ENCODE assay signal across 1 cellular context in genomic region chr12:122752464-122753212, GRCh38.
A peak's percentile ranks its signal among the peaks of the same experiment; 100 is the strongest.
TF ChIP-seq lines count a peak whose summit lies in the region.

A gene with protein sequence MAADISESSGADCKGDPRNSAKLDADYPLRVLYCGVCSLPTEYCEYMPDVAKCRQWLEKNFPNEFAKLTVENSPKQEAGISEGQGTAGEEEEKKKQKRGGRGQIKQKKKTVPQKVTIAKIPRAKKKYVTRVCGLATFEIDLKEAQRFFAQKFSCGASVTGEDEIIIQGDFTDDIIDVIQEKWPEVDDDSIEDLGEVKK (plus strand): TSS chr12:122752824. CDS start chr12:122753702, 878 bp downstream.

TF ChIP-seq in HepG2, 621 proteins besides CTCF, POLR2A, EP300 and RAD21 (continued from another document):
- TF ChIP-seq YEATS4 (CRISPR knock-in tag; IDR thresholded peaks at IDR 0.05; ENCODE audit: borderline replicate concordance) (peak; percentile 94), ZNF780A (CRISPR knock-in tag; IDR thresholded peaks at IDR 0.05) (no peak; the same call in 1 of the 2 replicates), ZNF33A (CRISPR knock-in tag; IDR thresholded peaks at IDR 0.05; ENCODE audit: borderline replicate concordance) (no peak), FOSL2 (CRISPR knock-in tag; IDR thresholded peaks at IDR 0.05) (peak; percentile 79), KLF11 (CRISPR knock-in tag; IDR thresholded peaks at IDR 0.05) (peak; percentile 35; the same call in 1 of the 2 replicates), ZNF530 (CRISPR knock-in tag; IDR thresholded peaks at IDR 0.05; ENCODE audit: low read depth) (no peak), ZNF543 (CRISPR knock-in tag; IDR thresholded peaks at IDR 0.05) (no peak), SMARCE1 (IDR thresholded peaks at IDR 0.05; ENCODE audit: borderline replicate concordance) (no peak), ZNF18 (CRISPR knock-in tag; IDR thresholded peaks at IDR 0.05; ENCODE audit: insufficient replicate concordance) (no peak), SAFB2 (CRISPR knock-in tag; IDR thresholded peaks at IDR 0.05; ENCODE audit: borderline replicate concordance, low read depth) (peak; percentile 62; the same call in 1 of the 2 replicates), IKZF4 (CRISPR knock-in tag; IDR thresholded peaks at IDR 0.05; ENCODE audit: borderline replicate concordance, low read depth, not compliant biosample characterization) (peak; percentile 85), ZNF674 (CRISPR knock-in tag; IDR thresholded peaks at IDR 0.05; ENCODE audit: low read depth) (no peak), RFX3 (CRISPR knock-in tag; IDR thresholded peaks at IDR 0.05) (no peak), TCF7 (IDR thresholded peaks at IDR 0.05; ENCODE audit: low read depth) (no peak), ZNF577 (CRISPR knock-in tag; IDR thresholded peaks at IDR 0.05; ENCODE audit: borderline replicate concordance, low read depth) (no peak), KAT8 (CRISPR knock-in tag; IDR thresholded peaks at IDR 0.05) (peak; percentile 96)
- TF ChIP-seq, protein P1, sequence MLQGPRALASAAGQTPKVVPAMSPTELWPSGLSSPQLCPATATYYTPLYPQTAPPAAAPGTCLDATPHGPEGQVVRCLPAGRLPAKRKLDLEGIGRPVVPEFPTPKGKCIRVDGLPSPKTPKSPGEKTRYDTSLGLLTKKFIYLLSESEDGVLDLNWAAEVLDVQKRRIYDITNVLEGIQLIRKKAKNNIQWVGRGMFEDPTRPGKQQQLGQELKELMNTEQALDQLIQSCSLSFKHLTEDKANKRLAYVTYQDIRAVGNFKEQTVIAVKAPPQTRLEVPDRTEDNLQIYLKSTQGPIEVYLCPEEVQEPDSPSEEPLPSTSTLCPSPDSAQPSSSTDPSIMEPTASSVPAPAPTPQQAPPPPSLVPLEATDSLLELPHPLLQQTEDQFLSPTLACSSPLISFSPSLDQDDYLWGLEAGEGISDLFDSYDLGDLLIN (CRISPR knock-in tag; IDR thresholded peaks at IDR 0.05; ENCODE audit: borderline replicate concordance): 0 out of 2 replicates have a peak, but pooled peaks have one; percentile 52
- TF ChIP-seq, protein P2, sequence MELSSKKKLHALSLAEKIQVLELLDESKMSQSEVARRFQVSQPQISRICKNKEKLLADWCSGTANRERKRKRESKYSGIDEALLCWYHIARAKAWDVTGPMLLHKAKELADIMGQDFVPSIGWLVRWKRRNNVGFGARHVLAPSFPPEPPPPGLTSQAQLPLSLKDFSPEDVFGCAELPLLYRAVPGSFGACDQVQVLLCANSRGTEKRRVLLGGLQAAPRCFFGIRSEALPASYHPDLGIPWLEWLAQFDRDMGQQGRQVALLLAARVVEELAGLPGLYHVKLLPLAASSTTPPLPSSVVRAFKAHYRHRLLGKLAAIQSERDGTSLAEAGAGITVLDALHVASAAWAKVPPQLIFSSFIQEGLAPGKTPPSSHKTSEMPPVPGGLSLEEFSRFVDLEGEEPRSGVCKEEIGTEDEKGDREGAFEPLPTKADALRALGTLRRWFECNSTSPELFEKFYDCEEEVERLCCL (CRISPR knock-in tag; IDR thresholded peaks at IDR 0.05; ENCODE audit: borderline replicate concordance): 0 out of 2 replicates have a peak, but pooled peaks have one; percentile 78
- TF ChIP-seq, protein P3, sequence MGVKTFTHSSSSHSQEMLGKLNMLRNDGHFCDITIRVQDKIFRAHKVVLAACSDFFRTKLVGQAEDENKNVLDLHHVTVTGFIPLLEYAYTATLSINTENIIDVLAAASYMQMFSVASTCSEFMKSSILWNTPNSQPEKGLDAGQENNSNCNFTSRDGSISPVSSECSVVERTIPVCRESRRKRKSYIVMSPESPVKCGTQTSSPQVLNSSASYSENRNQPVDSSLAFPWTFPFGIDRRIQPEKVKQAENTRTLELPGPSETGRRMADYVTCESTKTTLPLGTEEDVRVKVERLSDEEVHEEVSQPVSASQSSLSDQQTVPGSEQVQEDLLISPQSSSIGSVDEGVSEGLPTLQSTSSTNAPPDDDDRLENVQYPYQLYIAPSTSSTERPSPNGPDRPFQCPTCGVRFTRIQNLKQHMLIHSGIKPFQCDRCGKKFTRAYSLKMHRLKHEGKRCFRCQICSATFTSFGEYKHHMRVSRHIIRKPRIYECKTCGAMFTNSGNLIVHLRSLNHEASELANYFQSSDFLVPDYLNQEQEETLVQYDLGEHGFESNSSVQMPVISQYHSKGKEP (CRISPR knock-in tag; IDR thresholded peaks at IDR 0.05): 0 out of 2 replicates have a peak, but pooled peaks have one; percentile 49
